ENCODE assay signal across 17 cellular contexts in the genomic region with DNA sequence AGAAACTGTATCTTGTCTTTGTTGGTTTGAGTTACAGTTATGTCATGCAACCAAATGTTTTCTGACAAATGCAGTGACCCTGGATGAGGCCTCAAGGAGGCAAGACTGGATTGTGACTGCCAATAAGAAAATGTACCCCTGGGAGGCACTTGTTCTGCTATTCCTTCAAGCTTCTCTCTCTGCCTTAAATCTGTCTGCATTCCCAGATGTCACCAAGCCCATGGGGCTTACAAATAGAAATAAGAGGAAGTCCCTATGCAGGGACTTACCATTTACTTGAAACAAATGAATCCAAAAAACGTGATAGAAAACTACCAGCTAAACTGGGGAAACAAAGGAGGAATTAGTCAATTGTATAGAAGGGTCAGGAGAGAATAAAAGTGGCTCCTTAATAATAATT.
"Had no signal": no experiment of that assay in that cellular context is flagged by ENCODE, and none has a peak within 500 bp of the region (broad histone marks: within the 10 kb centered on the region; RNA-seq: fewer than 3 reads in every experiment).

No MANE protein-coding gene starts in this region.

- ATAC-seq: left lobe of liver; stimulated activated effector memory CD8-positive, alpha-beta T cell treated with anti-CD3 and anti-CD28 coated beads, Interleukin-12 subunit alpha, Interleukin-12 subunit beta, amount 100 ng/mL, for 72 hours had no signal

- H3K9me3 Mint-ChIP-seq: activated B cell treated with CpG ODN at 0.5 μM for 24 hours; central memory CD8-positive, alpha-beta T cell; stimulated activated effector memory CD8-positive, alpha-beta T cell treated with anti-CD3 and anti-CD28 coated beads, Interleukin-12 subunit alpha, Interleukin-12 subunit beta, amount 100 ng/mL, for 72 hours had no signal

- H3K4me3 Mint-ChIP-seq: activated B cell treated with CpG ODN at 0.5 μM for 24 hours; activated CD4-positive, alpha-beta T cell treated with anti-CD3 and anti-CD28 coated beads, Interleukin-2, amount 10 ng/mL, durations not matched to agents 7 days and 5 days; activated naive CD8-positive, alpha-beta T cell treated with anti-CD3 and anti-CD28 coated beads for 36 hours; central memory CD8-positive, alpha-beta T cell; stimulated activated effector memory CD8-positive, alpha-beta T cell treated with anti-CD3 and anti-CD28 coated beads, Interleukin-12 subunit alpha, Interleukin-12 subunit beta, amount 100 ng/mL, for 72 hours had no signal

- DNase-seq: activated B cell treated with CpG ODN at 0.5 μM for 24 hours; activated CD4-positive, alpha-beta T cell treated with anti-CD3 and anti-CD28 coated beads, Interleukin-2, amount 10 ng/mL, durations not matched to agents 7 days and 5 days; activated CD8-positive, alpha-beta memory T cell treated with anti-CD3 and anti-CD28 coated beads for 24 hours; activated naive CD8-positive, alpha-beta T cell treated with anti-CD3 and anti-CD28 coated beads for 36 hours; anterior cingulate cortex; brain microvascular endothelial cell; effector CD8-positive, alpha-beta T cell; esophagus squamous epithelium; hippocampal formation; tibial artery had no signal

- H3K9me3 ChIP-seq: esophagus squamous epithelium, tibial artery had no signal

- H3K27ac ChIP-seq: brain microvascular endothelial cell, coronary artery, esophagus squamous epithelium, tibial artery had no signal

- FAIRE-seq: endothelial cell of umbilical vein, keratinocyte, urothelium cell line had no signal

- H3K27me3 Mint-ChIP-seq: activated B cell treated with CpG ODN at 0.5 μM for 24 hours; activated CD4-positive, alpha-beta T cell treated with anti-CD3 and anti-CD28 coated beads, Interleukin-2, amount 10 ng/mL, durations not matched to agents 7 days and 5 days; activated naive CD8-positive, alpha-beta T cell treated with anti-CD3 and anti-CD28 coated beads for 36 hours; central memory CD8-positive, alpha-beta T cell had no signal

- H3K36me3 ChIP-seq: brain microvascular endothelial cell, esophagus squamous epithelium, tibial artery had no signal

- H3K27me3 ChIP-seq: brain microvascular endothelial cell, esophagus squamous epithelium, tibial artery had no signal

- H3K36me3 Mint-ChIP-seq: activated naive CD8-positive, alpha-beta T cell treated with anti-CD3 and anti-CD28 coated beads for 36 hours; stimulated activated effector memory CD8-positive, alpha-beta T cell treated with anti-CD3 and anti-CD28 coated beads, Interleukin-12 subunit alpha, Interleukin-12 subunit beta, amount 100 ng/mL, for 72 hours had no signal

- H3K4me3 ChIP-seq: coronary artery, esophagus squamous epithelium, tibial artery had no signal

- H3K27ac Mint-ChIP-seq: activated B cell treated with CpG ODN at 0.5 μM for 24 hours; activated CD4-positive, alpha-beta T cell treated with anti-CD3 and anti-CD28 coated beads, Interleukin-2, amount 10 ng/mL, durations not matched to agents 7 days and 5 days; activated naive CD8-positive, alpha-beta T cell treated with anti-CD3 and anti-CD28 coated beads for 36 hours; stimulated activated effector memory CD8-positive, alpha-beta T cell treated with anti-CD3 and anti-CD28 coated beads, Interleukin-12 subunit alpha, Interleukin-12 subunit beta, amount 100 ng/mL, for 72 hours had no signal
